ENCODE assay signal across 14 cellular contexts in genomic region chr15:44340410-44340809, GRCh38. TPM values are rescaled to one million over a fixed set of nuclear protein-coding genes. Genes with fewer than 3 reads are reported as not detected.
DNase-seq lines count a peak whose midpoint lies in the region; ATAC-seq and TF ChIP-seq lines count a peak whose summit lies in the region.
"Had no signal": no experiment of that assay in that cellular context is flagged by ENCODE, and none has a peak within 500 bp of the region (broad histone marks: within the 10 kb centered on the region; RNA-seq: fewer than 3 reads in every experiment).

No MANE protein-coding gene starts in this region.

- DNase-seq in DMS 273 (lab: John Stamatoyannopoulos, UW; ENCODE audit: unreplicated experiment) (peak; percentile 6), DMS 273 treated with DMSO at 0.1 percent for 48 hours (lab: John Stamatoyannopoulos, UW) (no peak), SK-N-MC (ENCODE audit: low read depth, low spot score) (peak; percentile 80), foreskin fibroblast (peak; percentile 53 to 77), stromal cell of bone marrow (ENCODE audit: low read depth) (peak; percentile 58), occipital lobe (lab: John Stamatoyannopoulos, UW) (no peak), gastrocnemius medialis (no peak), left colon (no peak)
- DNase-seq: activated B cell treated with CpG ODN at 0.5 μM for 24 hours; activated effector memory CD4-positive, alpha-beta T cell treated with anti-CD3 and anti-CD28 coated beads, Interleukin-2, amount 50 U/mL, for 16 hours; effector memory CD4-positive, alpha-beta T cell; retina had no signal

- no peaks in the 10 kb centered on the region for H3K27me3 ChIP-seq in gastrocnemius medialis

- no peaks in the 10 kb centered on the region for H3K36me3 ChIP-seq in SK-N-MC (ENCODE audit: insufficient read depth, low read length)
- H3K36me3 ChIP-seq in gastrocnemius medialis, result peaks cover 0 to 19% of the 10 kb centered on the region in 2 donors

- no peak for TF ChIP-seq CTCF in foreskin fibroblast (IDR thresholded peaks at IDR 0.05; ENCODE audit: low read depth, low read length)
- TF ChIP-seq CTCF in gastrocnemius medialis (IDR thresholded peaks at IDR 0.05 in 4 of 5, conservative IDR thresholded peaks at IDR 0.05 in 1 of 5), result no peak

- no peak overlapping the region for H3K9ac ChIP-seq in SK-N-MC (ENCODE audit: insufficient read length)

- no peak for TF ChIP-seq POLR2A in gastrocnemius medialis (IDR thresholded peaks at IDR 0.05)

- in situ Hi-C loops in gastrocnemius medialis (cut with MboI; ENCODE audit: low sequenced_read_pairs in 4 of 4), result no loop called here

- H3K4me3 ChIP-seq in SK-N-MC, result peak overlapping the region; percentile 52
- H3K4me3 ChIP-seq in foreskin fibroblast (ENCODE audit: low read depth in 1 of 2, low read length in 2 of 2), result no peak overlapping the region
- no peak overlapping the region for H3K4me3 ChIP-seq in gastrocnemius medialis

- ATAC-seq in gastrocnemius medialis (no peak), left colon (no peak)
- ATAC-seq: Panc1 had no signal

- H3K27ac ChIP-seq in SK-N-MC (peak overlapping the region; percentile 87), gastrocnemius medialis (no peak overlapping the region)
- H3K27ac ChIP-seq: 22Rv1 had no signal

- intact Hi-C loops in gastrocnemius medialis (cut with DNase I; ENCODE audit: low total_unique reads), result no loop called here
- intact Hi-C loops in left colon (cut with DNase I, micrococcal nuclease), result no loop called here

- H3K9me3 ChIP-seq in SK-N-MC (ENCODE audit: low read depth, low read length) (no peaks in the 10 kb centered on the region), gastrocnemius medialis (no peaks in the 10 kb centered on the region)

- no peaks in the 10 kb centered on the region for H3K4me1 ChIP-seq in gastrocnemius medialis

RNA-seq across cellular contexts. Expression of gene GOLM2, which starts 51.9 kb away (rescaled TPM):
- total RNA-seq in occipital lobe (224 TPM), gastrocnemius medialis (10 to 100 TPM; 28.4 to 35.4 (median 32.1) TPM), left colon (100 to 1,000 TPM in 1 of 2 donors, 10 to 100 TPM in 1; 93.0 to 114 TPM)

Comparison
In these comparisons a context has a peak if more than half of its experiments do, and no peak if none do; other contexts are left out.
1. DNase-seq: peak in DMS 273 (single experiment), SK-N-MC (single experiment), foreskin fibroblast (2 of 2) and stromal cell of bone marrow (single experiment); none in DMS 273 treated with DMSO at 0.1 percent for 48 hours (single experiment), occipital lobe (single experiment), gastrocnemius medialis (0 of 2) and left colon (0 of 2).